1 cellular context compared by ENCODE assay signal in the genomic region with DNA sequence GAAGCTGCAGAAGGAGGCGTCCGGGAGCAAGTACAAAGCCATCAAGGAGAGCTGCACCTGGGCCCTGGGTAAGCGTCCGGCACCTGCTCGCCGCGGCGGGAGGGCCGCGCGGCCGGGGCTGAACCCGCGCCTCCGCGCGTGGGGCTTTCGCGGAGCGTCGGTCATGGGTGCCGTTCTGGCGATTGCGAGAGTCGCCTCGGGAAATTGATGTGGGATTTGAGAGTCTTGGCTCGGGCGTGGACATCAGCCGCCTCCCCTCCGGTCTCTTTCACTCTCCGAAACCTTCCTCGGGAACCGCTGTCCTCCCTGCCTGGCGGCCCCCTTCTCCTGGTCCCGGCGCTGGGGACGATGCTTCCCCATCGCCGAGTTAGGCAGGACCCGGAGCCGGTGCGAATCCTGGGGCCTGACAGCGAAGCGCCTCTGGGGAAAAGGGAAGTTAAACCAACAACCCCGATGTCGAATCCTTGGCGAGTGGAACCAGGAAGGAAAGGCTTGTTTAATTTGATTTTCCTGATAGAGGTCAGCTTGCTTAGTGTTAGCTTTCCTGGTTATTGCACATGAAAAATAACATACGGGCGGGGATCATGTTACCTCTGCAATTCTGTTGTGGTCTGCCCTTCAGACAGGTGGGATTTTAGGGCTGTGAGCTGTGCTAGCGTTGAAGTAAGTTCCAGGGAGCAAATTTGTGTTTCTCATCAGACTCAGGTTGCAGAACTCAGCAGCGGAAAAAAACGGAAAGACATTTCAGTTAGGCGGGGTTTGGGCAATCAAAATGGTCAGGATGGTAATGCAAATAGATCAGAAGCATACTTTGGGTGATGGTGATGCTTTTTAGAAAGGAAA.
TF ChIP-seq lines count a peak whose summit lies in the region.

No MANE protein-coding gene starts in this region.

TF ChIP-seq in HepG2, 621 proteins besides CTCF, POLR2A, EP300 and RAD21 (continued from another document and continues in another):
- TF ChIP-seq ZSCAN12 (CRISPR knock-in tag; IDR thresholded peaks at IDR 0.05) (no peak), HOXA7 (CRISPR knock-in tag; IDR thresholded peaks at IDR 0.05) (no peak), IRF1 (CRISPR knock-in tag; IDR thresholded peaks at IDR 0.05; ENCODE audit: low read depth) (no peak), BCL6 (CRISPR knock-in tag; IDR thresholded peaks at IDR 0.05) (no peak), PCBP2 (optimal IDR thresholded peaks at IDR 0.05; ENCODE audit: low read depth, low read length, poor library complexity, severe bottlenecking) (no peak), SMAD3 (CRISPR knock-in tag; IDR thresholded peaks at IDR 0.05) (no peak), IKZF5 (CRISPR knock-in tag; IDR thresholded peaks at IDR 0.05) (no peak), ISL2 (CRISPR knock-in tag; IDR thresholded peaks at IDR 0.05) (peak; percentile 51; the same call in 1 of the 2 replicates), HDAC1 (CRISPR knock-in tag; IDR thresholded peaks at IDR 0.05) (no peak), ZFP1 (CRISPR knock-in tag; IDR thresholded peaks at IDR 0.05) (no peak), TOE1 (CRISPR knock-in tag; IDR thresholded peaks at IDR 0.05) (no peak), SRSF4 (IDR thresholded peaks at IDR 0.05; ENCODE audit: low read depth, low read length, poor library complexity, severe bottlenecking) (no peak), ZNF292 (CRISPR knock-in tag; IDR thresholded peaks at IDR 0.05; ENCODE audit: borderline replicate concordance, low read depth) (no peak), ZNF772 (CRISPR knock-in tag; IDR thresholded peaks at IDR 0.05) (0 out of 2 replicates have a peak, but pooled peaks have one; percentile 43), PAXIP1 (CRISPR knock-in tag; conservative IDR thresholded peaks at IDR 0.05) (no peak), MXD4 (CRISPR knock-in tag; IDR thresholded peaks at IDR 0.05) (no peak), ZNF225 (CRISPR knock-in tag; IDR thresholded peaks at IDR 0.05) (peak; percentile 60; the same call in 1 of the 2 replicates), REST (IDR thresholded peaks at IDR 0.05; ENCODE audit: borderline replicate concordance in 1 of 2, low read depth in 1 of 2, low read length in 2 of 2) (no peak), ZNF350 (CRISPR knock-in tag; IDR thresholded peaks at IDR 0.05; ENCODE audit: borderline replicate concordance, low read depth) (no peak), ZNF782 (CRISPR knock-in tag; IDR thresholded peaks at IDR 0.05; ENCODE audit: borderline replicate concordance) (0 out of 2 replicates have a peak, but pooled peaks have one; percentile 13), ZBTB33 (CRISPR knock-in tag; IDR thresholded peaks at IDR 0.05) (no peak), ZNF879 (CRISPR knock-in tag; IDR thresholded peaks at IDR 0.05) (0 out of 2 replicates have a peak, but pooled peaks have one; percentile 43), ZNF3 (CRISPR knock-in tag; IDR thresholded peaks at IDR 0.05) (no peak), ADNP (CRISPR knock-in tag; IDR thresholded peaks at IDR 0.05) (no peak), SYNCRIP (IDR thresholded peaks at IDR 0.05; ENCODE audit: insufficient read depth, low read depth, low read length) (no peak), HOXA3 (CRISPR knock-in tag; IDR thresholded peaks at IDR 0.05) (no peak), SAFB2 (CRISPR knock-in tag; IDR thresholded peaks at IDR 0.05; ENCODE audit: borderline replicate concordance, low read depth) (0 out of 2 replicates have a peak, but pooled peaks have one; percentile 37), NKX3-1 (CRISPR knock-in tag; IDR thresholded peaks at IDR 0.05) (0 out of 2 replicates have a peak, but pooled peaks have one; percentile 73), ZNF44 (CRISPR knock-in tag; IDR thresholded peaks at IDR 0.05) (no peak), NCOR1 (IDR thresholded peaks at IDR 0.05; ENCODE audit: borderline replicate concordance, low read length) (no peak), ZNF136 (CRISPR knock-in tag; IDR thresholded peaks at IDR 0.05; ENCODE audit: low read depth) (no peak), TBX3 (IDR thresholded peaks at IDR 0.05; ENCODE audit: borderline replicate concordance) (no peak), SP4 (CRISPR knock-in tag; IDR thresholded peaks at IDR 0.05) (no peak), MEIS1 (CRISPR knock-in tag; IDR thresholded peaks at IDR 0.05; ENCODE audit: borderline replicate concordance) (no peak), FIP1L1 (IDR thresholded peaks at IDR 0.05; ENCODE audit: borderline replicate concordance, insufficient read depth, low read depth, low read length) (no peak), FOXA3 (CRISPR knock-in tag; IDR thresholded peaks at IDR 0.05) (no peak), PHF8 (CRISPR knock-in tag; IDR thresholded peaks at IDR 0.05) (no peak; the same call in 1 of the 2 replicates), ZNF251 (CRISPR knock-in tag; IDR thresholded peaks at IDR 0.05) (no peak), ZNF468 (CRISPR knock-in tag; IDR thresholded peaks at IDR 0.05) (no peak), TAF15 (IDR thresholded peaks at IDR 0.05; ENCODE audit: low read depth, low read length, poor library complexity, severe bottlenecking) (no peak), ZNF484 (CRISPR knock-in tag; IDR thresholded peaks at IDR 0.05; ENCODE audit: borderline replicate concordance, low read depth) (no peak)
- TF ChIP-seq, protein P1, sequence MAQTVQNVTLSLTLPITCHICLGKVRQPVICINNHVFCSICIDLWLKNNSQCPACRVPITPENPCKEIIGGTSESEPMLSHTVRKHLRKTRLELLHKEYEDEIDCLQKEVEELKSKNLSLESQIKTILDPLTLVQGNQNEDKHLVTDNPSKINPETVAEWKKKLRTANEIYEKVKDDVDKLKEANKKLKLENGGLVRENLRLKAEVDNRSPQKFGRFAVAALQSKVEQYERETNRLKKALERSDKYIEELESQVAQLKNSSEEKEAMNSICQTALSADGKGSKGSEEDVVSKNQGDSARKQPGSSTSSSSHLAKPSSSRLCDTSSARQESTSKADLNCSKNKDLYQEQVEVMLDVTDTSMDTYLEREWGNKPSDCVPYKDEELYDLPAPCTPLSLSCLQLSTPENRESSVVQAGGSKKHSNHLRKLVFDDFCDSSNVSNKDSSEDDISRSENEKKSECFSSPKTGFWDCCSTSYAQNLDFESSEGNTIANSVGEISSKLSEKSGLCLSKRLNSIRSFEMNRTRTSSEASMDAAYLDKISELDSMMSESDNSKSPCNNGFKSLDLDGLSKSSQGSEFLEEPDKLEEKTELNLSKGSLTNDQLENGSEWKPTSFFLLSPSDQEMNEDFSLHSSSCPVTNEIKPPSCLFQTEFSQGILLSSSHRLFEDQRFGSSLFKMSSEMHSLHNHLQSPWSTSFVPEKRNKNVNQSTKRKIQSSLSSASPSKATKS (CRISPR knock-in tag; IDR thresholded peaks at IDR 0.05) = no peak; the same call in 1 of the 2 replicates
- TF ChIP-seq, protein P2, sequence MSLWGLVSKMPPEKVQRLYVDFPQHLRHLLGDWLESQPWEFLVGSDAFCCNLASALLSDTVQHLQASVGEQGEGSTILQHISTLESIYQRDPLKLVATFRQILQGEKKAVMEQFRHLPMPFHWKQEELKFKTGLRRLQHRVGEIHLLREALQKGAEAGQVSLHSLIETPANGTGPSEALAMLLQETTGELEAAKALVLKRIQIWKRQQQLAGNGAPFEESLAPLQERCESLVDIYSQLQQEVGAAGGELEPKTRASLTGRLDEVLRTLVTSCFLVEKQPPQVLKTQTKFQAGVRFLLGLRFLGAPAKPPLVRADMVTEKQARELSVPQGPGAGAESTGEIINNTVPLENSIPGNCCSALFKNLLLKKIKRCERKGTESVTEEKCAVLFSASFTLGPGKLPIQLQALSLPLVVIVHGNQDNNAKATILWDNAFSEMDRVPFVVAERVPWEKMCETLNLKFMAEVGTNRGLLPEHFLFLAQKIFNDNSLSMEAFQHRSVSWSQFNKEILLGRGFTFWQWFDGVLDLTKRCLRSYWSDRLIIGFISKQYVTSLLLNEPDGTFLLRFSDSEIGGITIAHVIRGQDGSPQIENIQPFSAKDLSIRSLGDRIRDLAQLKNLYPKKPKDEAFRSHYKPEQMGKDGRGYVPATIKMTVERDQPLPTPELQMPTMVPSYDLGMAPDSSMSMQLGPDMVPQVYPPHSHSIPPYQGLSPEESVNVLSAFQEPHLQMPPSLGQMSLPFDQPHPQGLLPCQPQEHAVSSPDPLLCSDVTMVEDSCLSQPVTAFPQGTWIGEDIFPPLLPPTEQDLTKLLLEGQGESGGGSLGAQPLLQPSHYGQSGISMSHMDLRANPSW (CRISPR knock-in tag; IDR thresholded peaks at IDR 0.05; ENCODE audit: borderline replicate concordance) = no peak
- TF ChIP-seq, protein P3, sequence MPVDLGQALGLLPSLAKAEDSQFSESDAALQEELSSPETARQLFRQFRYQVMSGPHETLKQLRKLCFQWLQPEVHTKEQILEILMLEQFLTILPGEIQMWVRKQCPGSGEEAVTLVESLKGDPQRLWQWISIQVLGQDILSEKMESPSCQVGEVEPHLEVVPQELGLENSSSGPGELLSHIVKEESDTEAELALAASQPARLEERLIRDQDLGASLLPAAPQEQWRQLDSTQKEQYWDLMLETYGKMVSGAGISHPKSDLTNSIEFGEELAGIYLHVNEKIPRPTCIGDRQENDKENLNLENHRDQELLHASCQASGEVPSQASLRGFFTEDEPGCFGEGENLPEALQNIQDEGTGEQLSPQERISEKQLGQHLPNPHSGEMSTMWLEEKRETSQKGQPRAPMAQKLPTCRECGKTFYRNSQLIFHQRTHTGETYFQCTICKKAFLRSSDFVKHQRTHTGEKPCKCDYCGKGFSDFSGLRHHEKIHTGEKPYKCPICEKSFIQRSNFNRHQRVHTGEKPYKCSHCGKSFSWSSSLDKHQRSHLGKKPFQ (CRISPR knock-in tag; IDR thresholded peaks at IDR 0.05; ENCODE audit: insufficient replicate concordance) = peak; percentile 8
